19 cellular contexts compared by ENCODE assay signal in the genomic region with DNA sequence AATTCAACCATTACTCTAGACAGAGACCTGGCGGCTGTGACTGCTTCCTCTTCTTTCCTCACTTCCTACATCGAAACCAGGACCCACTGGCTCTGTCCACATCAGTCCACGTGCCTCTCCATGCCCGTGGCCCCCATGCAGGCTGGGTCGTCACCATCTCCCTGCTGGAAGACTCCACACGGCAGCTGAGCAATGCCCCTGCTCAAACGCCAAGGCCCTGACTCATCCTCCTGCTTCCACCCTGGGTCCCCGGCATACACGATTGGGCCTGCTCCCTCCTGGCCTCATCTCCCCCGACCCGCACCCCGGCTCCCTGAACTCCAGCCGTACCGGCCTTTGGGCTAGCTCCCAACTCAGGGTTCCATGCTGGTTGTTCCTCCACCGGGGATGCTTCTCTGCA.
DNase-seq lines count a peak whose midpoint lies in the region; ATAC-seq, FAIRE-seq and TF ChIP-seq lines count a peak whose summit lies in the region.
"Had no signal": no experiment of that assay in that cellular context is flagged by ENCODE, and none has a peak within 500 bp of the region (broad histone marks: within the 10 kb centered on the region; RNA-seq: fewer than 3 reads in every experiment).

No MANE protein-coding gene starts in this region.

- no peak overlapping the region for H2AK5ac ChIP-seq in neuronal stem cell (ENCODE audit: low read depth, low read length)

- H3K23ac ChIP-seq in neuronal stem cell (ENCODE audit: low read depth, low read length, poor library complexity) = no peak overlapping the region

- no peaks in the 10 kb centered on the region for H3K27me3 ChIP-seq in MG63
- H3K27me3 ChIP-seq in neuronal stem cell (ENCODE audit: control insufficient read depth in 3 of 3, insufficient read depth in 3 of 3, low read depth in 1 of 3, low read length in 3 of 3) = peaks cover 0 to 4% (median 0%) of the 10 kb centered on the region in 3 experiments
- no peaks in the 10 kb centered on the region for H3K27me3 ChIP-seq in MM.1S (replicated peaks; ENCODE audit: insufficient read depth, low read length)
- H3K27me3 ChIP-seq: right lobe of liver, stomach had no signal

- peaks cover 13% of the 10 kb centered on the region for H3K4me1 Mint-ChIP-seq in endothelial cell (ENCODE audit: unreplicated experiment)

- WGBS in neuronal stem cell (ENCODE audit: extremely low coverage in 2 of 2, insufficient read length in 2 of 2, insufficient replicate concordance in 1 of 2), 2 donors = no CpG with 5 or more reads among the region's 15 CpGs

- peak; percentile 33 for FAIRE-seq in H54 (lab: Jason Lieb, UNC)
- FAIRE-seq: G401.6, RCC 7860 had no signal

- H3K27ac Mint-ChIP-seq in endothelial cell (ENCODE audit: unreplicated experiment) = peak overlapping the region; percentile 51
- H3K27ac Mint-ChIP-seq: activated CD4-positive, alpha-beta T cell treated with anti-CD3 and anti-CD28 coated beads, Interleukin-2, amount 10 ng/mL, durations not matched to agents 24 days and 14 days; natural killer cell treated with Interleukin-12 subunit alpha and Interleukin-12 subunit beta and Interleukin-15 and Interleukin-18, amount 100 ng/mL, for 72 hours had no signal

- H3K9ac ChIP-seq in neuronal stem cell (ENCODE audit: low read depth, low read length, poor library complexity) (no peak overlapping the region), MM.1S (ENCODE audit: low read length) (no peak overlapping the region)

- no peaks in the 10 kb centered on the region for H4K20me1 ChIP-seq in MM.1S (ENCODE audit: insufficient read depth, low read length)

- H3K36me3 Mint-ChIP-seq in endothelial cell (ENCODE audit: low read depth, unreplicated experiment) = no peaks in the 10 kb centered on the region
- H3K36me3 Mint-ChIP-seq: natural killer cell treated with Interleukin-12 subunit alpha and Interleukin-12 subunit beta and Interleukin-15 and Interleukin-18, amount 100 ng/mL, for 72 hours had no signal

- no peak for TF ChIP-seq POLR2A in H54 (IDR thresholded peaks at IDR 0.05; ENCODE audit: low read depth, low read length)

- H3K4me3 Mint-ChIP-seq in endothelial cell (ENCODE audit: unreplicated experiment) = no peak overlapping the region
- H3K4me3 Mint-ChIP-seq: activated CD4-positive, alpha-beta T cell treated with anti-CD3 and anti-CD28 coated beads, Interleukin-2, amount 10 ng/mL, durations not matched to agents 24 days and 14 days; CD4-positive, CD25-positive, alpha-beta regulatory T cell; natural killer cell treated with Interleukin-12 subunit alpha and Interleukin-12 subunit beta and Interleukin-15 and Interleukin-18, amount 100 ng/mL, for 72 hours had no signal

- H3K9me2 ChIP-seq in MM.1S (replicated peaks; ENCODE audit: insufficient read depth, low read length) = no peaks in the 10 kb centered on the region

- no peak overlapping the region for H3K27ac ChIP-seq in neuronal stem cell (replicated peaks; ENCODE audit: low read length)
- H3K27ac ChIP-seq in substantia nigra (ENCODE audit: low read depth, low read length, poor library complexity, severe bottlenecking) = no peak overlapping the region
- H3K27ac ChIP-seq in MM.1S (ENCODE audit: low read length) = no peak overlapping the region
- H3K27ac ChIP-seq: right lobe of liver, stomach had no signal

- H2AFZ ChIP-seq in neuronal stem cell (ENCODE audit: low read length) (no peak overlapping the region), MM.1S (ENCODE audit: low read length) (no peak overlapping the region)

- peak overlapping the region; percentile 33 for H3K18ac ChIP-seq in neuronal stem cell (ENCODE audit: low read length)

- H2BK12ac ChIP-seq in neuronal stem cell (ENCODE audit: low read length) = peak overlapping the region; percentile 1

- H3K4me3 ChIP-seq in MG63 (no peak overlapping the region), neuronal stem cell (ENCODE audit: low read length in 2 of 2) (no peak overlapping the region), MM.1S (ENCODE audit: low read length) (no peak overlapping the region)
- H3K4me3 ChIP-seq: right lobe of liver, stomach had no signal

- H3K79me1 ChIP-seq in neuronal stem cell (ENCODE audit: low read depth, low read length) = no peaks in the 10 kb centered on the region

- DNase-seq in H54 (ENCODE audit: insufficient read length, low spot score) (peak; percentile 44), MG63 (peak; percentile 64), endothelial cell (ENCODE audit: low spot score) (no peak), neuronal stem cell (ENCODE audit: low spot score) (no peak), substantia nigra (lab: John Stamatoyannopoulos, UW) (no peak), NCI-H1105 treated with DMSO at 0.1 percent for 48 hours (lab: John Stamatoyannopoulos, UW) (no peak), MM.1S (no peak)
- DNase-seq: activated CD4-positive, alpha-beta T cell treated with anti-CD3 and anti-CD28 coated beads, Interleukin-2, amount 10 ng/mL, durations not matched to agents 24 days and 14 days; anterior cingulate cortex; CD4-positive, CD25-positive, alpha-beta regulatory T cell; NCI-H187; NCI-H526; stomach; T-helper 9 cell had no signal

- peaks cover 2% of the 10 kb centered on the region for H3K27me3 Mint-ChIP-seq in endothelial cell (ENCODE audit: unreplicated experiment)

- peaks cover 9 to 15% of the 10 kb centered on the region in 2 donors for H3K4me1 ChIP-seq in neuronal stem cell (ENCODE audit: control insufficient read depth in 2 of 2, insufficient read depth in 1 of 2, low read depth in 1 of 2, low read length in 2 of 2)
- H3K4me1 ChIP-seq in MM.1S (ENCODE audit: low read length) = no peaks in the 10 kb centered on the region
- H3K4me1 ChIP-seq: right lobe of liver had no signal

- TF ChIP-seq CTCF in endothelial cell (IDR thresholded peaks at IDR 0.05; ENCODE audit: unreplicated experiment) (no peak), MM.1S (IDR thresholded peaks at IDR 0.05; ENCODE audit: low read length) (no peak)

- H3F3A ChIP-seq in MM.1S (ENCODE audit: insufficient read depth, low read length) = no peaks in the 10 kb centered on the region

- no peaks in the 10 kb centered on the region for H3K79me2 ChIP-seq in MM.1S (ENCODE audit: low read length)

- H3K36me3 ChIP-seq in MG63 (no peaks in the 10 kb centered on the region), neuronal stem cell (replicated peaks in 1 of 2; ENCODE audit: control insufficient read depth in 2 of 2, insufficient read depth in 2 of 2, low read length in 2 of 2) (no peaks in the 10 kb centered on the region), MM.1S (replicated peaks; ENCODE audit: insufficient read depth, low read length) (no peaks in the 10 kb centered on the region)
- H3K36me3 ChIP-seq: right lobe of liver, stomach had no signal

- no peak overlapping the region for H2BK120ac ChIP-seq in neuronal stem cell (ENCODE audit: low read depth, low read length)

- H3K9me3 Mint-ChIP-seq in endothelial cell (ENCODE audit: unreplicated experiment) = no peaks in the 10 kb centered on the region
- H3K9me3 Mint-ChIP-seq: activated CD4-positive, alpha-beta T cell treated with anti-CD3 and anti-CD28 coated beads, Interleukin-2, amount 10 ng/mL, durations not matched to agents 24 days and 14 days; CD4-positive, CD25-positive, alpha-beta regulatory T cell; natural killer cell treated with Interleukin-12 subunit alpha and Interleukin-12 subunit beta and Interleukin-15 and Interleukin-18, amount 100 ng/mL, for 72 hours had no signal

- H3K4me2 ChIP-seq in neuronal stem cell (ENCODE audit: insufficient read depth, low read length, poor library complexity, severe bottlenecking) (no peak overlapping the region), MM.1S (ENCODE audit: low read depth, low read length) (no peak overlapping the region)

- no peak overlapping the region for H3K4ac ChIP-seq in neuronal stem cell (ENCODE audit: low read length)

- no peak overlapping the region for H4K8ac ChIP-seq in neuronal stem cell (ENCODE audit: low read depth, low read length)

- H2BK15ac ChIP-seq in neuronal stem cell (ENCODE audit: low read length) = peak overlapping the region; percentile 10

- no peak overlapping the region for H4K91ac ChIP-seq in neuronal stem cell (ENCODE audit: low read depth, low read length, poor library complexity)

- no peak overlapping the region for H3K14ac ChIP-seq in neuronal stem cell (ENCODE audit: low read length)

- no peak overlapping the region for H2BK5ac ChIP-seq in neuronal stem cell (ENCODE audit: low read length)

- no peaks in the 10 kb centered on the region for H3K9me3 ChIP-seq in MG63
- H3K9me3 ChIP-seq in neuronal stem cell (replicated peaks in 1 of 2; ENCODE audit: control insufficient read depth in 2 of 2, insufficient read depth in 1 of 2, low read depth in 1 of 2, low read length in 2 of 2) = peaks cover 0 to 8% of the 10 kb centered on the region in 2 donors
- no peaks in the 10 kb centered on the region for H3K9me3 ChIP-seq in MM.1S (replicated peaks; ENCODE audit: insufficient read depth, low read length)
- H3K9me3 ChIP-seq: right lobe of liver, stomach had no signal

- no peak for ATAC-seq in GM21447 (IDR thresholded peaks at IDR 0.05; ENCODE audit: unreplicated experiment)
- ATAC-seq: natural killer cell treated with Interleukin-12 subunit alpha and Interleukin-12 subunit beta and Interleukin-15 and Interleukin-18, amount 100 ng/mL, for 72 hours; right lobe of liver had no signal

Comparison
In these comparisons a context has a peak if more than half of its experiments do, and no peak if none do; other contexts are left out.
1. DNase-seq: peak in H54 (single experiment) and MG63 (single experiment); none in endothelial cell (single experiment), neuronal stem cell (single experiment), substantia nigra (0 of 49), NCI-H1105 treated with DMSO at 0.1 percent for 48 hours (single experiment) and MM.1S (single experiment).